Comparison of ENCODE assay signal across 9 cellular contexts in genomic region chr1:151912973-151913372, GRCh38. TPM values are rescaled to one million over a fixed set of nuclear protein-coding genes. Genes with fewer than 3 reads are reported as not detected.
"Had no signal": no experiment of that assay in that cellular context is flagged by ENCODE, and none has a peak within 500 bp of the region (broad histone marks: within the 10 kb centered on the region; RNA-seq: fewer than 3 reads in every experiment).

No MANE protein-coding gene starts in this region.

- H3K4me2 ChIP-seq: GM23338 had no signal

- H3K27ac ChIP-seq: HL-60 had no signal

- H3K27me3 Mint-ChIP-seq: IgD-negative memory B cell had no signal

- H2AFZ ChIP-seq: GM23338 had no signal

- H3K4me3 ChIP-seq: GM23338 had no signal

- FAIRE-seq: H1, H54 had no signal

- H3K4me3 Mint-ChIP-seq: GM23338, H9, IgD-negative memory B cell had no signal

- H3K27ac Mint-ChIP-seq: GM23338, H9, IgD-negative memory B cell had no signal

- ATAC-seq: GM23338 had no signal

- DNase-seq: H9, HCEC 1CT, KG1 had no signal

RNA-seq across cellular contexts. Expression of gene THEM5, which starts 59.5 kb away (rescaled TPM):
- total RNA-seq: GM23338, H1, H9, HT1080 had no signal
- polyA plus RNA-seq: GM23338, H1, IgD-negative memory B cell had no signal
